Comparison of ENCODE assay signal across 17 cellular contexts in the genomic region with DNA sequence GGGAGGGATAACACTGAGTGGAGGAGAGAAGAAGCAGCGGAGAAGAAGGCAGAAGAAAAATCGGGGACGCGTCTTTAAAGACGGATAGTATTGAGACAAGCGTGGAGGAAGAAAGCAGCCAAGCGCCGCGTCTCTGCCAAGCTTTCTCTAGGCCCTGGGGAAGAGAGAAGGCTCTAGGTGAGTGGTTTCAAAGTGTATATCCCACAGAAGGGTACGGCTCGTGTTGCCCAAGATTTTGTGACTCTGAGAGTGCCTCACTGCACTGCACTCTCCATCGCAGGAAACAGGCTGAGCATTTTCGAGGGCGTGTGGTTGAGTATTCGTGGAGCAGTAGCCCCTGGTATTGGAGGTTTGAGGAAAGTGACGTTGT.
A peak's percentile ranks its signal among the peaks of the same experiment; 100 is the strongest.
DNase-seq lines count a peak whose midpoint lies in the region; ATAC-seq and TF ChIP-seq lines count a peak whose summit lies in the region.
"Had no signal": no experiment of that assay in that cellular context is flagged by ENCODE, and none has a peak within 500 bp of the region (broad histone marks: within the 10 kb centered on the region; RNA-seq: fewer than 3 reads in every experiment).

No MANE protein-coding gene starts in this region.

- H4K20me1 ChIP-seq in mammary epithelial cell (ENCODE audit: insufficient read depth, low read length): no peaks in the 10 kb centered on the region

- no peak overlapping the region for H2BK5ac ChIP-seq in neuronal stem cell (ENCODE audit: low read length)

- TF ChIP-seq POLR2A in NB4 (IDR thresholded peaks at IDR 0.05; ENCODE audit: extremely low read depth, insufficient read length): no peak

- H2BK12ac ChIP-seq in neuronal stem cell (ENCODE audit: low read length): no peak overlapping the region

- H3K23ac ChIP-seq in neuronal stem cell (ENCODE audit: low read depth, low read length, poor library complexity): no peak overlapping the region

- CTCF ChIA-PET in mammary epithelial cell (lab: Charles Lee; ENCODE audit: low non-redundant PET): no interaction called here

- peak overlapping the region; percentile 84 for H2AFZ ChIP-seq in mammary epithelial cell (ENCODE audit: low read depth, low read length)
- H2AFZ ChIP-seq in neuronal stem cell (ENCODE audit: low read length): peak overlapping the region; percentile 35

- no peak overlapping the region for H2BK120ac ChIP-seq in neuronal stem cell (ENCODE audit: low read depth, low read length)

- H3K27me3 Mint-ChIP-seq in activated T-cell treated with anti-CD3 and anti-CD28 coated beads, Interleukin-2, amount 50 U/mL, for 72 hours (ENCODE audit: low read depth): peaks cover 78% of the 10 kb centered on the region
- peaks cover 78% of the 10 kb centered on the region for H3K27me3 Mint-ChIP-seq in activated T-cell treated with anti-CD3 and anti-CD28 coated beads, Interleukin-2, amount 50 U/mL, for 24 hours

- 8% methylated on average over 12 of the region's 16 CpGs for WGBS in mammary epithelial cell (ENCODE audit: low coverage, missing lambda C conversion rate)
- no CpG with 5 or more reads among the region's 16 CpGs for WGBS in neuronal stem cell (ENCODE audit: extremely low coverage in 2 of 2, insufficient read length in 2 of 2, insufficient replicate concordance in 1 of 2), 2 donors

- H3K4me2 ChIP-seq in mammary epithelial cell (ENCODE audit: insufficient read depth, low read depth, low read length) (peak overlapping the region; percentile 58), neuronal stem cell (ENCODE audit: insufficient read depth, low read length, poor library complexity, severe bottlenecking) (no peak overlapping the region)

- H3K4ac ChIP-seq in neuronal stem cell (ENCODE audit: low read length): no peak overlapping the region

- DNase-seq in activated T-cell treated with anti-CD3 and anti-CD28 coated beads, Interleukin-2, amount 50 U/mL, for 72 hours: no peak
- DNase-seq in activated T-cell treated with anti-CD3 and anti-CD28 coated beads, Interleukin-2, amount 50 U/mL, for 24 hours: no peak
- DNase-seq in NB4 (ENCODE audit: low read depth) (peak; percentile 35), mammary epithelial cell (no peak), neuronal stem cell (ENCODE audit: low spot score) (no peak), pons (ENCODE audit: low spot score) (no peak), germinal center (ENCODE audit: low spot score) (no peak), NCI-H1417 treated with DMSO at 0.1 percent for 48 hours (lab: John Stamatoyannopoulos, UW) (no peak)
- DNase-seq: DMS 273 treated with DMSO at 0.1 percent for 48 hours; effector CD4-positive, alpha-beta T cell; KBM-7; NCI-H1694; NCI-H510A treated with DMSO at 0.1 percent for 48 hours; posterior cingulate gyrus; spleen; substantia nigra; T-helper 9 cell had no signal

- no TSS peak for BruUV-seq in mammary epithelial cell (replicated peaks; lab: Mats Ljungman, UMichigan)

- peaks cover 21 to 26% of the 10 kb centered on the region in 2 donors for H3K36me3 Mint-ChIP-seq in activated T-cell treated with anti-CD3 and anti-CD28 coated beads, Interleukin-2, amount 50 U/mL, for 72 hours (ENCODE audit: insufficient read depth in 2 of 2)
- peaks cover 3% of the 10 kb centered on the region for H3K36me3 Mint-ChIP-seq in activated T-cell treated with anti-CD3 and anti-CD28 coated beads, Interleukin-2, amount 50 U/mL, for 24 hours (ENCODE audit: low read depth)

- H3K36me3 ChIP-seq in mammary epithelial cell (ENCODE audit: insufficient read depth, low read length) (no peaks in the 10 kb centered on the region), neuronal stem cell (replicated peaks in 1 of 2; ENCODE audit: control insufficient read depth in 2 of 2, insufficient read depth in 2 of 2, low read length in 2 of 2) (no peaks in the 10 kb centered on the region)
- H3K36me3 ChIP-seq: spleen had no signal

- peaks cover 6 to 16% of the 10 kb centered on the region in 2 donors for H3K9me3 Mint-ChIP-seq in activated T-cell treated with anti-CD3 and anti-CD28 coated beads, Interleukin-2, amount 50 U/mL, for 72 hours
- peaks cover 25% of the 10 kb centered on the region for H3K9me3 Mint-ChIP-seq in activated T-cell treated with anti-CD3 and anti-CD28 coated beads, Interleukin-2, amount 50 U/mL, for 24 hours

- dilution Hi-C loops in mammary epithelial cell (cut with HindIII; ENCODE audit: low sequenced_read_pairs): no loop called here

- H2BK15ac ChIP-seq in neuronal stem cell (ENCODE audit: low read length): no peak overlapping the region

- TF ChIP-seq CTCF in NB4 (IDR thresholded peaks at IDR 0.05; ENCODE audit: low read depth, low read length) (no peak), mammary epithelial cell (conservative IDR thresholded peaks at IDR 0.05 in 1 of 2, IDR thresholded peaks at IDR 0.05 in 1 of 2; ENCODE audit: extremely low read depth in 1 of 2, insufficient read depth in 1 of 2, low read depth in 1 of 2, low read length in 2 of 2) (no peak)

- H3K9ac ChIP-seq in mammary epithelial cell (ENCODE audit: insufficient read depth, low read length): no peak overlapping the region
- no peak overlapping the region for H3K9ac ChIP-seq in neuronal stem cell (ENCODE audit: low read depth, low read length, poor library complexity)

- H3K9me3 ChIP-seq in mammary epithelial cell (replicated peaks; ENCODE audit: insufficient read depth, low read length) (no peaks in the 10 kb centered on the region), neuronal stem cell (replicated peaks in 1 of 2; ENCODE audit: control insufficient read depth in 2 of 2, insufficient read depth in 1 of 2, low read depth in 1 of 2, low read length in 2 of 2) (peaks cover 4 to 8% of the 10 kb centered on the region in 2 donors)

- peak overlapping the region; percentile 23 to 57 for H3K4me3 Mint-ChIP-seq in activated T-cell treated with anti-CD3 and anti-CD28 coated beads, Interleukin-2, amount 50 U/mL, for 72 hours
- H3K4me3 Mint-ChIP-seq in activated T-cell treated with anti-CD3 and anti-CD28 coated beads, Interleukin-2, amount 50 U/mL, for 24 hours: no peak overlapping the region

- H3K4me1 Mint-ChIP-seq in activated T-cell treated with anti-CD3 and anti-CD28 coated beads, Interleukin-2, amount 50 U/mL, for 72 hours (ENCODE audit: low read depth): peaks cover 36% of the 10 kb centered on the region
- no peaks in the 10 kb centered on the region for H3K4me1 Mint-ChIP-seq in activated T-cell treated with anti-CD3 and anti-CD28 coated beads, Interleukin-2, amount 50 U/mL, for 24 hours (ENCODE audit: low read depth)

- in situ Hi-C loops in mammary epithelial cell (cut with MboI; ENCODE audit: low sequenced_read_pairs in 2 of 2): no loop called here

- ATAC-seq in activated T-cell treated with anti-CD3 and anti-CD28 coated beads, Interleukin-2, amount 50 U/mL, for 72 hours (replicated peaks in 1 of 2): no peak

- H3K27ac Mint-ChIP-seq in activated T-cell treated with anti-CD3 and anti-CD28 coated beads, Interleukin-2, amount 50 U/mL, for 72 hours: peak overlapping the region; percentile 16
- H3K27ac Mint-ChIP-seq in activated T-cell treated with anti-CD3 and anti-CD28 coated beads, Interleukin-2, amount 50 U/mL, for 24 hours: no peak overlapping the region

- H3K79me1 ChIP-seq in neuronal stem cell (ENCODE audit: low read depth, low read length): no peaks in the 10 kb centered on the region

- H3K27me3 ChIP-seq in mammary epithelial cell (ENCODE audit: insufficient read depth, low read length) (no peaks in the 10 kb centered on the region), neuronal stem cell (ENCODE audit: control insufficient read depth in 3 of 3, insufficient read depth in 3 of 3, low read depth in 1 of 3, low read length in 3 of 3) (peaks cover 6 to 49% (median 45%) of the 10 kb centered on the region in 3 experiments)

- no peak overlapping the region for H4K8ac ChIP-seq in neuronal stem cell (ENCODE audit: low read depth, low read length)

- no peak overlapping the region for H3K18ac ChIP-seq in neuronal stem cell (ENCODE audit: low read length)

- no peak overlapping the region for H2AK5ac ChIP-seq in neuronal stem cell (ENCODE audit: low read depth, low read length)

- H3K79me2 ChIP-seq in mammary epithelial cell (ENCODE audit: insufficient read depth, low read length): no peaks in the 10 kb centered on the region

- H4K91ac ChIP-seq in neuronal stem cell (ENCODE audit: low read depth, low read length, poor library complexity): no peak overlapping the region

- H3K4me3 ChIP-seq in NB4 (ENCODE audit: low read depth, low read length) (peak overlapping the region; percentile 41), mammary epithelial cell (replicated peaks in 1 of 3; ENCODE audit: insufficient read depth in 1 of 3, low read depth in 2 of 3, low read length in 3 of 3) (peak overlapping the region in 1 of 3 experiments; percentile 14), neuronal stem cell (ENCODE audit: low read length in 2 of 2) (peak overlapping the region in 1 of 2 donors; percentile 2)
- H3K4me3 ChIP-seq: spleen had no signal

- no peak overlapping the region for H3K14ac ChIP-seq in neuronal stem cell (ENCODE audit: low read length)

- no peak overlapping the region for H3K27ac ChIP-seq in mammary epithelial cell (ENCODE audit: insufficient read depth, low read depth, low read length)
- H3K27ac ChIP-seq in neuronal stem cell (replicated peaks; ENCODE audit: low read length): no peak overlapping the region
- H3K27ac ChIP-seq: spleen had no signal

- intact Hi-C loops in mammary epithelial cell (cut with micrococcal nuclease): loop anchor here (5.0 kb wide), 2 partner anchors 39 to 1146 kb away; no protein-coding TSS in a partner anchor

- peaks cover 17% of the 10 kb centered on the region for H3K4me1 ChIP-seq in mammary epithelial cell (ENCODE audit: insufficient read depth, low read length)
- no peaks in the 10 kb centered on the region for H3K4me1 ChIP-seq in neuronal stem cell (ENCODE audit: control insufficient read depth in 2 of 2, insufficient read depth in 1 of 2, low read depth in 1 of 2, low read length in 2 of 2)
- H3K4me1 ChIP-seq: spleen had no signal
